In the genomic region with DNA sequence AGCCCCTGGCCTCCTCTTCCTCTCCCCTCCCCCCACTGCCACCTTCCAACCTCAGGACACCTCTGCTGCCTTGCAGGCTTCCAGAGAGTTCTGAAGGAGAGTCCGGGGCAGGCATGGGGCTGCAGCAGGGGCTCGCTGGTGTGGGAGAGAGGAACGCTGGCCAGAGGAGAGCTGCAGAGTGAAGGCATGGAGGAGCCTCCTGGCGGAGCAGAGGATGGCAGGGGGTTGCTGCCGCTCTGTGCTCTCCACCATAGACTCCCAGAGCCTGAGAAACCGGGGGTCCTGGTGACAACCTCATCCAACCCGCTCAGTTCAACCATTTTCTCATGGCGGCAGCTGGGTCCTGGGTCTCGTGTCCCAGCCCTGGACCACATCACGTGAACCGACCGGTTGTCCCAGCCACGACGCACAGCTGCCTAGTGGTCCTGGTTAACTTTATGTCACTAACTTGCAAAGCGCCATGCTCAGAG, we compare ENCODE assay signal across 3 cellular contexts.
TF ChIP-seq lines count a peak whose summit lies in the region.

No MANE protein-coding gene starts in this region.

TF ChIP-seq in SK-N-SH, 30 proteins besides CTCF, POLR2A, EP300 and RAD21:
- TF ChIP-seq, protein P1, sequence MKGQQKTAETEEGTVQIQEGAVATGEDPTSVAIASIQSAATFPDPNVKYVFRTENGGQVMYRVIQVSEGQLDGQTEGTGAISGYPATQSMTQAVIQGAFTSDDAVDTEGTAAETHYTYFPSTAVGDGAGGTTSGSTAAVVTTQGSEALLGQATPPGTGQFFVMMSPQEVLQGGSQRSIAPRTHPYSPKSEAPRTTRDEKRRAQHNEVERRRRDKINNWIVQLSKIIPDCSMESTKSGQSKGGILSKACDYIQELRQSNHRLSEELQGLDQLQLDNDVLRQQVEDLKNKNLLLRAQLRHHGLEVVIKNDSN (IDR thresholded peaks at IDR 0.05; ENCODE audit: borderline replicate concordance, low read depth) = no peak
- TF ChIP-seq TEAD4 (IDR thresholded peaks at IDR 0.05; ENCODE audit: borderline replicate concordance, insufficient read depth) (no peak), EZH2phosphoT487 (IDR thresholded peaks at IDR 0.05; ENCODE audit: borderline replicate concordance, low read depth) (no peak)
- TF ChIP-seq, protein P2, sequence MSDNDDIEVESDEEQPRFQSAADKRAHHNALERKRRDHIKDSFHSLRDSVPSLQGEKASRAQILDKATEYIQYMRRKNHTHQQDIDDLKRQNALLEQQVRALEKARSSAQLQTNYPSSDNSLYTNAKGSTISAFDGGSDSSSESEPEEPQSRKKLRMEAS (IDR thresholded peaks at IDR 0.05; ENCODE audit: low read depth) = no peak

TF ChIP-seq in SK-N-SH treated with all-trans-retinoic acid at 6 μM for 48 hours, 23 proteins besides CTCF, POLR2A, EP300 and RAD21 (continues in another document):
- no peak for TF ChIP-seq TCF4 (CRISPR knock-in tag; IDR thresholded peaks at IDR 0.05; ENCODE audit: borderline replicate concordance)
- TF ChIP-seq, protein P3, sequence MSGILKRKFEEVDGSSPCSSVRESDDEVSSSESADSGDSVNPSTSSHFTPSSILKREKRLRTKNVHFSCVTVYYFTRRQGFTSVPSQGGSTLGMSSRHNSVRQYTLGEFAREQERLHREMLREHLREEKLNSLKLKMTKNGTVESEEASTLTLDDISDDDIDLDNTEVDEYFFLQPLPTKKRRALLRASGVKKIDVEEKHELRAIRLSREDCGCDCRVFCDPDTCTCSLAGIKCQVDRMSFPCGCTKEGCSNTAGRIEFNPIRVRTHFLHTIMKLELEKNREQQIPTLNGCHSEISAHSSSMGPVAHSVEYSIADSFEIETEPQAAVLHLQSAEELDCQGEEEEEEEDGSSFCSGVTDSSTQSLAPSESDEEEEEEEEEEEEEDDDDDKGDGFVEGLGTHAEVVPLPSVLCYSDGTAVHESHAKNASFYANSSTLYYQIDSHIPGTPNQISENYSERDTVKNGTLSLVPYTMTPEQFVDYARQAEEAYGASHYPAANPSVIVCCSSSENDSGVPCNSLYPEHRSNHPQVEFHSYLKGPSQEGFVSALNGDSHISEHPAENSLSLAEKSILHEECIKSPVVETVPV (CRISPR knock-in tag; IDR thresholded peaks at IDR 0.05) = no peak
- no peak for TF ChIP-seq PPARA (CRISPR knock-in tag; IDR thresholded peaks at IDR 0.05; ENCODE audit: borderline replicate concordance)
- TF ChIP-seq ESRRG (CRISPR knock-in tag; IDR thresholded peaks at IDR 0.05) = no peak
- TF ChIP-seq, protein P4, sequence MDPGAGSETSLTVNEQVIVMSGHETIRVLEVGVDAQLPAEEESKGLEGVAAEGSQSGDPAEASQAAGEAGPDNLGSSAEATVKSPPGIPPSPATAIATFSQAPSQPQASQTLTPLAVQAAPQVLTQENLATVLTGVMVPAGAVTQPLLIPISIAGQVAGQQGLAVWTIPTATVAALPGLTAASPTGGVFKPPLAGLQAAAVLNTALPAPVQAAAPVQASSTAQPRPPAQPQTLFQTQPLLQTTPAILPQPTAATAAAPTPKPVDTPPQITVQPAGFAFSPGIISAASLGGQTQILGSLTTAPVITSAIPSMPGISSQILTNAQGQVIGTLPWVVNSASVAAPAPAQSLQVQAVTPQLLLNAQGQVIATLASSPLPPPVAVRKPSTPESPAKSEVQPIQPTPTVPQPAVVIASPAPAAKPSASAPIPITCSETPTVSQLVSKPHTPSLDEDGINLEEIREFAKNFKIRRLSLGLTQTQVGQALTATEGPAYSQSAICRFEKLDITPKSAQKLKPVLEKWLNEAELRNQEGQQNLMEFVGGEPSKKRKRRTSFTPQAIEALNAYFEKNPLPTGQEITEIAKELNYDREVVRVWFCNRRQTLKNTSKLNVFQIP (CRISPR knock-in tag; IDR thresholded peaks at IDR 0.05; ENCODE audit: borderline replicate concordance, low read depth) = no peak
- TF ChIP-seq ISL1 (CRISPR knock-in tag; IDR thresholded peaks at IDR 0.05) = no peak
- TF ChIP-seq, protein P5, sequence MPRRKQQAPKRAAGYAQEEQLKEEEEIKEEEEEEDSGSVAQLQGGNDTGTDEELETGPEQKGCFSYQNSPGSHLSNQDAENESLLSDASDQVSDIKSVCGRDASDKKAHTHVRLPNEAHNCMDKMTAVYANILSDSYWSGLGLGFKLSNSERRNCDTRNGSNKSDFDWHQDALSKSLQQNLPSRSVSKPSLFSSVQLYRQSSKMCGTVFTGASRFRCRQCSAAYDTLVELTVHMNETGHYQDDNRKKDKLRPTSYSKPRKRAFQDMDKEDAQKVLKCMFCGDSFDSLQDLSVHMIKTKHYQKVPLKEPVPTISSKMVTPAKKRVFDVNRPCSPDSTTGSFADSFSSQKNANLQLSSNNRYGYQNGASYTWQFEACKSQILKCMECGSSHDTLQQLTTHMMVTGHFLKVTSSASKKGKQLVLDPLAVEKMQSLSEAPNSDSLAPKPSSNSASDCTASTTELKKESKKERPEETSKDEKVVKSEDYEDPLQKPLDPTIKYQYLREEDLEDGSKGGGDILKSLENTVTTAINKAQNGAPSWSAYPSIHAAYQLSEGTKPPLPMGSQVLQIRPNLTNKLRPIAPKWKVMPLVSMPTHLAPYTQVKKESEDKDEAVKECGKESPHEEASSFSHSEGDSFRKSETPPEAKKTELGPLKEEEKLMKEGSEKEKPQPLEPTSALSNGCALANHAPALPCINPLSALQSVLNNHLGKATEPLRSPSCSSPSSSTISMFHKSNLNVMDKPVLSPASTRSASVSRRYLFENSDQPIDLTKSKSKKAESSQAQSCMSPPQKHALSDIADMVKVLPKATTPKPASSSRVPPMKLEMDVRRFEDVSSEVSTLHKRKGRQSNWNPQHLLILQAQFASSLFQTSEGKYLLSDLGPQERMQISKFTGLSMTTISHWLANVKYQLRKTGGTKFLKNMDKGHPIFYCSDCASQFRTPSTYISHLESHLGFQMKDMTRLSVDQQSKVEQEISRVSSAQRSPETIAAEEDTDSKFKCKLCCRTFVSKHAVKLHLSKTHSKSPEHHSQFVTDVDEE (CRISPR knock-in tag; IDR thresholded peaks at IDR 0.05) = no peak
- TF ChIP-seq ZC3H10 (CRISPR knock-in tag; IDR thresholded peaks at IDR 0.05) = no peak
- no peak for TF ChIP-seq SNAI2 (CRISPR knock-in tag; IDR thresholded peaks at IDR 0.05)
- TF ChIP-seq CSDC2 (CRISPR knock-in tag; IDR thresholded peaks at IDR 0.05) = no peak
- TF ChIP-seq, protein P6, sequence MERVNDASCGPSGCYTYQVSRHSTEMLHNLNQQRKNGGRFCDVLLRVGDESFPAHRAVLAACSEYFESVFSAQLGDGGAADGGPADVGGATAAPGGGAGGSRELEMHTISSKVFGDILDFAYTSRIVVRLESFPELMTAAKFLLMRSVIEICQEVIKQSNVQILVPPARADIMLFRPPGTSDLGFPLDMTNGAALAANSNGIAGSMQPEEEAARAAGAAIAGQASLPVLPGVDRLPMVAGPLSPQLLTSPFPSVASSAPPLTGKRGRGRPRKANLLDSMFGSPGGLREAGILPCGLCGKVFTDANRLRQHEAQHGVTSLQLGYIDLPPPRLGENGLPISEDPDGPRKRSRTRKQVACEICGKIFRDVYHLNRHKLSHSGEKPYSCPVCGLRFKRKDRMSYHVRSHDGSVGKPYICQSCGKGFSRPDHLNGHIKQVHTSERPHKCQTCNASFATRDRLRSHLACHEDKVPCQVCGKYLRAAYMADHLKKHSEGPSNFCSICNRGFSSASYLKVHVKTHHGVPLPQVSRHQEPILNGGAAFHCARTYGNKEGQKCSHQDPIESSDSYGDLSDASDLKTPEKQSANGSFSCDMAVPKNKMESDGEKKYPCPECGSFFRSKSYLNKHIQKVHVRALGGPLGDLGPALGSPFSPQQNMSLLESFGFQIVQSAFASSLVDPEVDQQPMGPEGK (CRISPR knock-in tag; IDR thresholded peaks at IDR 0.05; ENCODE audit: borderline replicate concordance) = no peak
- no peak for TF ChIP-seq ZFP30 (CRISPR knock-in tag; IDR thresholded peaks at IDR 0.05)
- no peak for TF ChIP-seq RARB (CRISPR knock-in tag; IDR thresholded peaks at IDR 0.05)
- no peak for TF ChIP-seq OSR1 (CRISPR knock-in tag; IDR thresholded peaks at IDR 0.05)
- TF ChIP-seq ARNTL (CRISPR knock-in tag; IDR thresholded peaks at IDR 0.05; ENCODE audit: borderline replicate concordance, low read depth) = no peak
- no peak for TF ChIP-seq BACH2 (CRISPR knock-in tag; IDR thresholded peaks at IDR 0.05; ENCODE audit: borderline replicate concordance)

TF ChIP-seq in H1, 55 proteins besides CTCF, POLR2A, EP300 and RAD21:
- TF ChIP-seq TEAD4 (IDR thresholded peaks at IDR 0.05; ENCODE audit: low read depth, low read length) = no peak
- TF ChIP-seq CEBPB (IDR thresholded peaks at IDR 0.05; ENCODE audit: low read depth, low read length) = no peak
- TF ChIP-seq SIX5 (IDR thresholded peaks at IDR 0.05; ENCODE audit: low read depth, low read length) = no peak
- no peak for TF ChIP-seq SRF (IDR thresholded peaks at IDR 0.05; ENCODE audit: low read depth, low read length)
- TF ChIP-seq NANOG (IDR thresholded peaks at IDR 0.05; ENCODE audit: insufficient read depth, low read depth, low read length, poor library complexity, severe bottlenecking) = no peak
- no peak for TF ChIP-seq ASH2L (IDR thresholded peaks at IDR 0.05; ENCODE audit: low read length)
- TF ChIP-seq FOSL1 (IDR thresholded peaks at IDR 0.05; ENCODE audit: insufficient read depth, low read depth, low read length) = no peak
- TF ChIP-seq BRCA1 (IDR thresholded peaks at IDR 0.05; ENCODE audit: low read depth, low read length) = no peak
- TF ChIP-seq SP4 (IDR thresholded peaks at IDR 0.05; ENCODE audit: low read length) = no peak
- TF ChIP-seq POU5F1 (IDR thresholded peaks at IDR 0.05; ENCODE audit: low read depth, low read length) = no peak
- no peak for TF ChIP-seq POLR2AphosphoS5 (IDR thresholded peaks at IDR 0.05; ENCODE audit: low read depth, low read length)
- no peak for TF ChIP-seq SIN3A (conservative IDR thresholded peaks at IDR 0.05 in 1 of 2, IDR thresholded peaks at IDR 0.05 in 1 of 2; ENCODE audit: low read depth in 1 of 2, low read length in 2 of 2)
- no peak for TF ChIP-seq CHD2 (IDR thresholded peaks at IDR 0.05; ENCODE audit: low read length)
- no peak for TF ChIP-seq RNF2 (IDR thresholded peaks at IDR 0.05; ENCODE audit: borderline replicate concordance, low read depth, low read length, missing control alignments, poor library complexity, severe bottlenecking)
- TF ChIP-seq ZNF274 (IDR thresholded peaks at IDR 0.05; ENCODE audit: borderline replicate concordance, extremely low read depth, low read length) = no peak
- TF ChIP-seq CHD1 (IDR thresholded peaks at IDR 0.05; ENCODE audit: low read depth, low read length) = no peak
